ENCODE assay signal across 8 cellular contexts in genomic region chr20:58891686-58892125, GRCh38. TPM values are rescaled to one million over a fixed set of nuclear protein-coding genes. Genes with fewer than 3 reads are reported as not detected.
DNase-seq lines count a peak whose midpoint lies in the region; ATAC-seq and TF ChIP-seq lines count a peak whose summit lies in the region.

No MANE protein-coding gene starts in this region.

- no peak for TF ChIP-seq CTCF in hepatocyte (IDR thresholded peaks at IDR 0.05; ENCODE audit: poor library complexity)

- H3K9me3 Mint-ChIP-seq in activated naive CD8-positive, alpha-beta T cell treated with anti-CD3 and anti-CD28 coated beads for 36 hours: no peaks in the 10 kb centered on the region

- H3K79me2 ChIP-seq in hepatocyte: peaks cover 70% of the 10 kb centered on the region

- peak overlapping the region; percentile 97 for H3K4me3 ChIP-seq in hepatocyte
- H3K4me3 ChIP-seq in skeletal muscle satellite cell (ENCODE audit: low read length): peak overlapping the region; percentile 81

- peaks cover 39% of the 10 kb centered on the region for H4K20me1 ChIP-seq in hepatocyte (ENCODE audit: insufficient read depth, poor library complexity, severe bottlenecking)

- DNase-seq in NOMO-1 treated with DMSO at 0.1 percent for 48 hours (lab: John Stamatoyannopoulos, UW; ENCODE audit: unreplicated experiment) (peak; percentile 13), NOMO-1 treated with dmso at 0.1 percent for 144 hours (lab: John Stamatoyannopoulos, UW; ENCODE audit: unreplicated experiment) (no peak), NCI-H69 (lab: John Stamatoyannopoulos, UW) (peak; percentile 86), hepatocyte (ENCODE audit: low spot score) (peak; percentile 70), G401 (ENCODE audit: low spot score) (no peak)
- DNase-seq in activated naive CD8-positive, alpha-beta T cell treated with anti-CD3 and anti-CD28 coated beads for 36 hours: no peak

- H3K27me3 ChIP-seq in hepatocyte: no peaks in the 10 kb centered on the region
- no peaks in the 10 kb centered on the region for H3K27me3 ChIP-seq in skeletal muscle satellite cell (ENCODE audit: control insufficient read depth, insufficient read depth, low read length)

- ATAC-seq in GM21717 (IDR thresholded peaks at IDR 0.05; ENCODE audit: unreplicated experiment): no peak

- H3K36me3 ChIP-seq in hepatocyte (replicated peaks; ENCODE audit: insufficient read depth, low read depth) (no peaks in the 10 kb centered on the region), skeletal muscle satellite cell (ENCODE audit: insufficient read depth, low read length) (peaks cover 6% of the 10 kb centered on the region)

- peak overlapping the region; percentile 100 for H3K27ac ChIP-seq in hepatocyte

- peaks cover 4% of the 10 kb centered on the region for H3K27me3 Mint-ChIP-seq in activated naive CD8-positive, alpha-beta T cell treated with anti-CD3 and anti-CD28 coated beads for 36 hours

- H3K4me1 ChIP-seq in hepatocyte (ENCODE audit: insufficient read depth) (peaks cover 34% of the 10 kb centered on the region), skeletal muscle satellite cell (ENCODE audit: control insufficient read depth, insufficient read depth, low read length) (peaks cover 34% of the 10 kb centered on the region)

- peak overlapping the region; percentile 96 for H3K27ac Mint-ChIP-seq in activated naive CD8-positive, alpha-beta T cell treated with anti-CD3 and anti-CD28 coated beads for 36 hours

- 0% methylated on average over 15 of the region's 63 CpGs for WGBS in hepatocyte (ENCODE audit: low lambda C conversion rate, missing lambda C conversion rate)

- H3K4me1 Mint-ChIP-seq in activated naive CD8-positive, alpha-beta T cell treated with anti-CD3 and anti-CD28 coated beads for 36 hours: peaks cover 51% of the 10 kb centered on the region

- peak overlapping the region; percentile 90 for H3K9ac ChIP-seq in skeletal muscle satellite cell (ENCODE audit: low read depth, low read length)

- H2AFZ ChIP-seq in hepatocyte: no peak overlapping the region

- H3K4me3 Mint-ChIP-seq in activated naive CD8-positive, alpha-beta T cell treated with anti-CD3 and anti-CD28 coated beads for 36 hours: peak overlapping the region; percentile 90

- in situ Hi-C loops in G401 (cut with HindIII; ENCODE audit: low sequenced_read_pairs): no loop called here

- H3K4me2 ChIP-seq in hepatocyte (peak overlapping the region; percentile 83), skeletal muscle satellite cell (ENCODE audit: low read length) (peak overlapping the region; percentile 77)

- peaks cover 38% of the 10 kb centered on the region for H3K36me3 Mint-ChIP-seq in activated naive CD8-positive, alpha-beta T cell treated with anti-CD3 and anti-CD28 coated beads for 36 hours

- H3K9me3 ChIP-seq in hepatocyte (ENCODE audit: low read depth) (no peaks in the 10 kb centered on the region), skeletal muscle satellite cell (replicated peaks; ENCODE audit: low read length) (no peaks in the 10 kb centered on the region)

- H3K9me2 ChIP-seq in hepatocyte (replicated peaks; ENCODE audit: insufficient read depth): no peaks in the 10 kb centered on the region

RNA-seq across cellular contexts. Expression of gene GNAS, which starts 39.2 kb away (rescaled TPM):
- total RNA-seq in activated naive CD8-positive, alpha-beta T cell treated with anti-CD3 and anti-CD28 coated beads for 36 hours: 100 to 1,000 TPM; 779 to 785 TPM
- 841 and 897 TPM in 2 replicates for total RNA-seq in hepatocyte
- polyA plus RNA-seq in hepatocyte: 1,649 and 1,702 TPM in 2 replicates
- 236 and 277 TPM in 2 replicates for total RNA-seq in skeletal muscle satellite cell (2012; rRNA removed)
- 580 and 603 TPM in 2 replicates for total RNA-seq in G401 (2014; rRNA removed; shearing (Covaris generic))

RNA-seq across cellular contexts. Expression of gene GNAS-AS1, which starts 41.0 kb away (rescaled TPM):
- 1 to 10 TPM; 1.0 to 1.3 TPM for total RNA-seq in activated naive CD8-positive, alpha-beta T cell treated with anti-CD3 and anti-CD28 coated beads for 36 hours
- total RNA-seq in hepatocyte: 0.16 TPM in 1 of 2 replicates, not detected in the other
- polyA plus RNA-seq in hepatocyte: 0.97 and 0.98 TPM in 2 replicates
- total RNA-seq in skeletal muscle satellite cell (2012; rRNA removed): 0.66 and 1.0 TPM in 2 replicates
- not detected in 2 replicates for total RNA-seq in G401 (2014; rRNA removed; shearing (Covaris generic))

Comparison
In these comparisons a context has a peak if more than half of its experiments do, and no peak if none do; other contexts are left out.
1. DNase-seq: peak in NOMO-1 treated with DMSO at 0.1 percent for 48 hours (single experiment), NCI-H69 (single experiment) and hepatocyte (single experiment); none in NOMO-1 treated with dmso at 0.1 percent for 144 hours (single experiment), activated naive CD8-positive, alpha-beta T cell treated with anti-CD3 and anti-CD28 coated beads for 36 hours (single experiment) and G401 (single experiment).